11 cellular contexts compared by ENCODE assay signal in genomic region chr21:45041351-45041805, GRCh38. TPM values are rescaled to one million over a fixed set of nuclear protein-coding genes. Genes with fewer than 3 reads are reported as not detected.
DNase-seq lines count a peak whose midpoint lies in the region; TF ChIP-seq lines count a peak whose summit lies in the region.
"Had no signal": no experiment of that assay in that cellular context is flagged by ENCODE, and none has a peak within 500 bp of the region (broad histone marks: within the 10 kb centered on the region; RNA-seq: fewer than 3 reads in every experiment).

No MANE protein-coding gene starts in this region.

- DNase-seq in AML-193 (lab: John Stamatoyannopoulos, UW) (peak; percentile 64 to 74), RPMI7951 (ENCODE audit: low read depth) (peak; percentile 46), fibroblast of the conjunctiva (ENCODE audit: low read depth) (peak; percentile 72), ovary (peak; percentile 61 to 88 (median 78)), NCI-H524 (lab: John Stamatoyannopoulos, UW) (no peak), NCI-H2227 (lab: John Stamatoyannopoulos, UW; ENCODE audit: unreplicated experiment) (no peak), NCI-H1092 treated with DMSO at 0.1 percent for 48 hours (lab: John Stamatoyannopoulos, UW) (no peak)
- DNase-seq in activated CD8-positive, alpha-beta memory T cell treated with anti-CD3 and anti-CD28 coated beads for 24 hours = no peak
- DNase-seq: CD8-positive, alpha-beta T cell; effector CD8-positive, alpha-beta T cell; midbrain had no signal

- TF ChIP-seq EP300 in ovary (IDR thresholded peaks at IDR 0.05) = peak; percentile 68

- no peaks in the 10 kb centered on the region for H3K36me3 ChIP-seq in ovary

- TF ChIP-seq CTCF in ovary (IDR thresholded peaks at IDR 0.05) = no peak

- peaks cover 3% of the 10 kb centered on the region for H3K4me1 ChIP-seq in ovary (ENCODE audit: insufficient read depth)

- no peaks in the 10 kb centered on the region for H3K9me3 ChIP-seq in ovary

- intact Hi-C loops in ovary (cut with DNase I) = no loop called here

- no peaks in the 10 kb centered on the region for H3K27me3 ChIP-seq in ovary

- no peak for TF ChIP-seq POLR2A in ovary (IDR thresholded peaks at IDR 0.05)

- 15 to 18% (median 15%) methylated on average over 16 of the region's 16 CpGs for WGBS in ovary, 3 donors

- H3K27ac ChIP-seq in ovary = peak overlapping the region in 1 of 2 donors; percentile 8

- H3K4me3 ChIP-seq in ovary = no peak overlapping the region

RNA-seq across cellular contexts. Expression of gene ADARB1, which starts 33.0 kb away (rescaled TPM):
- 1.2 and 1.3 TPM in 2 replicates for total RNA-seq in RPMI7951 (2014; rRNA removed; shearing (Covaris generic))
- total RNA-seq in ovary = 10 to 100 TPM in 5 of 7 donors, 1 to 10 TPM in 2; 6.4 to 23.7 (median 16.3) TPM
- 10 to 100 TPM in 1 of 2 donors, 1 to 10 TPM in 1; 6.0 to 22.3 TPM for polyA plus RNA-seq in ovary

Comparison
In these comparisons a context has a peak if more than half of its experiments do, and no peak if none do; other contexts are left out.
1. DNase-seq: peak in AML-193 (2 of 2), RPMI7951 (single experiment), fibroblast of the conjunctiva (single experiment) and ovary (5 of 5); none in NCI-H524 (0 of 2), NCI-H2227 (single experiment), activated CD8-positive, alpha-beta memory T cell treated with anti-CD3 and anti-CD28 coated beads for 24 hours (single experiment) and NCI-H1092 treated with DMSO at 0.1 percent for 48 hours (single experiment).